In the genomic region with DNA sequence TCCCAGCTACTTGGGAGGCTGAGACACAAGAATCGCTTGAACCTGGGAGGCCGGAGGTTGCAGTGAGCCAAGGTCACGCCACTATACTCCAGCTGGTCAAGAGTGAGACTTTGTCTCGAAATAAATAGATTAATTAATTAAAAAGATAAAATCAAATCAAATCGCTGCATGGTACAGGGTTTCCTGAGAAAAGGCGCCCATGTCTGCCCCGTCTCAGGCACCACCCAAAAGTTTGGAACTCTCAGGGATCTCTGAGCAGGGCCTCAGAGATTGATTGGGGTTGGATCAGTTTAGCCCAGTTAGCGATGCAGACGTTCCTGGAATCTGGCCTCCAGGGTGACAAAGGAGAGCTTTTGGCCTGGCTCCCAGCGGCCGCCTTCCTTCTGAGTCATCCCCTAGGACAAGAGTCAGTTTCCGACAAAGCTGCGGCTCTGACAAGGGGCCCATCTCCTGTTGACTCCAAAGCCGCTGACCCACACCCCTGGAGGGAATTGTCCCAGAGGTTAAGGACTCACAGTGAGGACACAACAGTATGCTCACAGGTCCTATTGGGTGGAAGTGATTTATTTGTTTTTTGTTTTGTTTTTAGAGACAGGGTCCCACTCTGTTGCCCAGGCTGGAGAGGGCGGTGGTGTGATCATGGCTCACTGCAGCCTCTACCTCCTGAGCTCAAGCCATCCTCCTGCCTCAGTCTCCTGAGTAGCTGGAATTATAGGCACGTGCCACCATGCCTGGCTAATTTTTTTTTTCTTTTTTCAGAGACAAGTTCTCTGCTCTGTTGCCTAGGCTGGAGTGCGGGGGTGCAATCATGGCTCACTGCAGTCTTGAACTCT, we compare ENCODE assay signal across 7 cellular contexts. TPM values are rescaled to one million over a fixed set of nuclear protein-coding genes. Genes with fewer than 3 reads are reported as not detected.
DNase-seq lines count a peak whose midpoint lies in the region; ATAC-seq and TF ChIP-seq lines count a peak whose summit lies in the region.
"Had no signal": no experiment of that assay in that cellular context is flagged by ENCODE, and none has a peak within 500 bp of the region (broad histone marks: within the 10 kb centered on the region; RNA-seq: fewer than 3 reads in every experiment).

No MANE protein-coding gene starts in this region.

- no peaks in the 10 kb centered on the region for H3K79me2 ChIP-seq in parathyroid adenoma

- peaks cover 33 to 38% of the 10 kb centered on the region in 2 donors for H3K36me3 Mint-ChIP-seq in CD14-positive monocyte

- H3K27ac Mint-ChIP-seq in CD14-positive monocyte = no peak overlapping the region

- no peak overlapping the region for H3K4me3 Mint-ChIP-seq in CD14-positive monocyte

- peak overlapping the region; percentile 17 for H3K27ac ChIP-seq in parathyroid adenoma
- H3K27ac ChIP-seq: VCaP had no signal

- no peaks in the 10 kb centered on the region for H3K27me3 ChIP-seq in parathyroid adenoma (ENCODE audit: control insufficient read depth, insufficient read depth, low read length)

- H3K36me3 ChIP-seq in parathyroid adenoma (ENCODE audit: control insufficient read depth, insufficient read depth, low read length) = no peaks in the 10 kb centered on the region

- TF ChIP-seq CTCF in parathyroid adenoma (IDR thresholded peaks at IDR 0.05) (no peak), CD14-positive monocyte (IDR thresholded peaks at IDR 0.05) (no peak)

- no peaks in the 10 kb centered on the region for H3K4me1 ChIP-seq in parathyroid adenoma

- H2AFZ ChIP-seq in parathyroid adenoma = no peak overlapping the region

- no peak overlapping the region for H3K4me2 ChIP-seq in parathyroid adenoma (ENCODE audit: low read length)

- H3K27me3 Mint-ChIP-seq in CD14-positive monocyte (ENCODE audit: low read depth in 3 of 3) = peaks cover 0 to 4% (median 3%) of the 10 kb centered on the region in 3 donors

- peaks cover 9% of the 10 kb centered on the region for H3K4me1 Mint-ChIP-seq in CD14-positive monocyte

- ATAC-seq in GM21367 (IDR thresholded peaks at IDR 0.05; ENCODE audit: unreplicated experiment) (no peak), HG02798 (IDR thresholded peaks at IDR 0.05; ENCODE audit: poor library complexity, unreplicated experiment) (no peak)

- DNase-seq in HT-29 (ENCODE audit: low spot score) (peak; percentile 85), dedifferentiated amniotic fluid mesenchymal stem cell (ENCODE audit: extremely low spot score) (peak; percentile 57), CD14-positive monocyte (ENCODE audit: low spot score) (no peak)

- no peaks in the 10 kb centered on the region for H3K9me3 ChIP-seq in parathyroid adenoma (ENCODE audit: control insufficient read depth, low read length)

- peaks cover 0 to 3% (median 0%) of the 10 kb centered on the region in 7 donors for H3K9me3 Mint-ChIP-seq in CD14-positive monocyte

- H3K9ac ChIP-seq in parathyroid adenoma = no peak overlapping the region

- intact Hi-C loops in CD14-positive monocyte (cut with micrococcal nuclease) = no loop called here

- H3K4me3 ChIP-seq in parathyroid adenoma (ENCODE audit: low read depth, low read length) = no peak overlapping the region

RNA-seq across cellular contexts. Expression of a gene that starts 6.8 kb away (rescaled TPM):
- 37.4 and 39.8 TPM in 2 replicates for total RNA-seq in HT-29 (2014; rRNA removed; shearing (Covaris generic))
- 10 to 100 TPM; 38.2 to 50.0 TPM for polyA plus RNA-seq in CD14-positive monocyte

RNA-seq across cellular contexts. Expression of a gene that starts 24.5 kb away (rescaled TPM):
- total RNA-seq in HT-29 (2014; rRNA removed; shearing (Covaris generic)) = 31.5 and 36.5 TPM in 2 replicates
- 10 to 100 TPM in 1 of 2 donors, 1 to 10 TPM in 1; 9.7 to 11.8 TPM for polyA plus RNA-seq in CD14-positive monocyte

RNA-seq across cellular contexts. Expression of a gene that starts 24.6 kb away (rescaled TPM):
- total RNA-seq in HT-29 (2014; rRNA removed; shearing (Covaris generic)) = 73.6 and 81.2 TPM in 2 replicates
- 1 to 10 TPM; 5.4 to 6.1 TPM for polyA plus RNA-seq in CD14-positive monocyte

RNA-seq across cellular contexts. Expression of a gene that starts 38.5 kb away (rescaled TPM):
- 96.9 and 101 TPM in 2 replicates for total RNA-seq in HT-29 (2014; rRNA removed; shearing (Covaris generic))
- 100 to 1,000 TPM in 1 of 2 donors, 10 to 100 TPM in 1; 65.7 to 104 TPM for polyA plus RNA-seq in CD14-positive monocyte

RNA-seq across cellular contexts. Expression of a gene that starts 44.0 kb away (rescaled TPM):
- total RNA-seq in HT-29 (2014; rRNA removed; shearing (Covaris generic)) = 34.8 and 38.8 TPM in 2 replicates
- polyA plus RNA-seq in CD14-positive monocyte = 1 to 10 TPM; 6.6 to 7.4 TPM
